ENCODE assay signal across 8 cellular contexts in genomic region chr17:1718362-1719165, GRCh38. TPM values are rescaled to one million over a fixed set of nuclear protein-coding genes. Genes with fewer than 3 reads are reported as not detected.
DNase-seq lines count a peak whose midpoint lies in the region; ATAC-seq, FAIRE-seq and TF ChIP-seq lines count a peak whose summit lies in the region.
"Had no signal": no experiment of that assay in that cellular context is flagged by ENCODE, and none has a peak within 500 bp of the region (broad histone marks: within the 10 kb centered on the region; RNA-seq: fewer than 3 reads in every experiment).

No MANE protein-coding gene starts in this region.

- DNase-seq in A549 (ENCODE audit: low read depth in 1 of 2, low spot score in 1 of 2) (no peak), SK-N-MC (ENCODE audit: low read depth, low spot score) (no peak), mesenchymal stem cell (no peak), HPDE6-E6E7 (ENCODE audit: extremely low spot score) (no peak)
- no peak for DNase-seq in stimulated activated CD4-positive, alpha-beta T cell treated with anti-CD3 and anti-CD28 coated beads, Interleukin-4, amount 100 ng/mL, for 1 hour
- DNase-seq: activated CD4-positive, alpha-beta T cell treated with anti-CD3 and anti-CD28 coated beads for 1 hour; NCI-H1105 had no signal

- H3K36me3 ChIP-seq in SK-N-MC (ENCODE audit: insufficient read depth, low read length): no peaks in the 10 kb centered on the region
- peaks cover 7 to 13% of the 10 kb centered on the region in 2 experiments for H3K36me3 ChIP-seq in mesenchymal stem cell (ENCODE audit: control insufficient read depth in 1 of 2, insufficient read depth in 2 of 2, low read depth in 1 of 2, low read length in 2 of 2)

- H3K4me1 ChIP-seq in A549 (peaks cover 26% of the 10 kb centered on the region), mesenchymal stem cell (ENCODE audit: control insufficient read depth, insufficient read depth, low read depth, low read length) (peaks cover 17% of the 10 kb centered on the region)

- H2BK5ac ChIP-seq in mesenchymal stem cell (ENCODE audit: low read depth, low read length, poor library complexity, severe bottlenecking): no peak overlapping the region

- CTCF ChIA-PET in A549 (lab: Yijun Ruan, JAX): interaction anchor here (0.9 to 23.8 kb wide), 10 partner anchors 13 to 308 kb away, joined by 3 to 591 read pairs (median 4); partner anchors contain the start of gene SERPINF1

- H4K91ac ChIP-seq in mesenchymal stem cell (ENCODE audit: low read length): peak overlapping the region; percentile 96

- H3K4ac ChIP-seq in mesenchymal stem cell (ENCODE audit: low read depth in 1 of 2, low read length in 2 of 2): peak overlapping the region; percentile 10 to 97

- H3K18ac ChIP-seq in mesenchymal stem cell (ENCODE audit: low read depth in 1 of 2, low read length in 2 of 2): peak overlapping the region; percentile 69 to 96

- H3K9ac ChIP-seq in SK-N-MC (ENCODE audit: insufficient read length): no peak overlapping the region
- H3K9ac ChIP-seq in mesenchymal stem cell (ENCODE audit: low read length): peak overlapping the region; percentile 34

- peak overlapping the region; percentile 86 for H2BK120ac ChIP-seq in mesenchymal stem cell (ENCODE audit: low read depth, low read length)

- WGBS in A549 (ENCODE audit: missing lambda C conversion rate): 85% methylated on average over 19 of the region's 19 CpGs
- WGBS in mesenchymal stem cell: 92% methylated on average over 18 of the region's 19 CpGs

- no peak for FAIRE-seq in A549 (lab: Jason Lieb, UNC)

- no peak for TF ChIP-seq CTCF in A549 (IDR thresholded peaks at IDR 0.05)

- ATAC-seq in A549 (no peak), GM18502 (IDR thresholded peaks at IDR 0.05; ENCODE audit: poor library complexity, unreplicated experiment) (no peak)

- H3K23ac ChIP-seq in mesenchymal stem cell (ENCODE audit: low read length in 2 of 2): no peak overlapping the region

- H3K27ac ChIP-seq in A549 (peak overlapping the region; percentile 94 to 100), SK-N-MC (peak overlapping the region; percentile 36; the same call in 1 of the 2 replicates), mesenchymal stem cell (ENCODE audit: low read length, poor library complexity, severe bottlenecking) (peak overlapping the region; percentile 24)

- TF ChIP-seq EP300 in A549 (IDR thresholded peaks at IDR 0.05): no peak

- no peak for TF ChIP-seq RAD21 in A549 (conservative IDR thresholded peaks at IDR 0.05 in 1 of 2, IDR thresholded peaks at IDR 0.05 in 1 of 2)

- H3K9me3 ChIP-seq in A549: no peaks in the 10 kb centered on the region
- H3K9me3 ChIP-seq in SK-N-MC (ENCODE audit: low read depth, low read length): no peaks in the 10 kb centered on the region
- no peaks in the 10 kb centered on the region for H3K9me3 ChIP-seq in mesenchymal stem cell (ENCODE audit: control insufficient read depth, low read length)

- peak overlapping the region; percentile 60 to 100 for H2BK12ac ChIP-seq in mesenchymal stem cell (ENCODE audit: low read length in 2 of 2)

- peak overlapping the region; percentile 76 for H2AK5ac ChIP-seq in mesenchymal stem cell (ENCODE audit: low read length, severe bottlenecking)

- H4K8ac ChIP-seq in mesenchymal stem cell (ENCODE audit: low read length): peak overlapping the region; percentile 87

- peak overlapping the region; percentile 98 for H3K4me2 ChIP-seq in A549
- no peak overlapping the region for H3K4me2 ChIP-seq in mesenchymal stem cell (ENCODE audit: low read length, poor library complexity, severe bottlenecking)

- TF ChIP-seq POLR2A in A549 (IDR thresholded peaks at IDR 0.05; ENCODE audit: low read length): no peak

- H2BK15ac ChIP-seq in mesenchymal stem cell (ENCODE audit: low read depth, poor library complexity, severe bottlenecking): peak overlapping the region; percentile 99

- no peak overlapping the region for H3K14ac ChIP-seq in mesenchymal stem cell (ENCODE audit: low read length in 2 of 2)

- H3K79me1 ChIP-seq in mesenchymal stem cell (replicated peaks; ENCODE audit: low read length, poor library complexity, severe bottlenecking): peaks cover 5% of the 10 kb centered on the region

- POLR2A ChIA-PET in A549 (lab: Yijun Ruan, JAX): no interaction called here

- H2AFZ ChIP-seq in mesenchymal stem cell (ENCODE audit: low read depth, low read length): no peak overlapping the region

- H3K4me3 ChIP-seq in A549: peak overlapping the region; percentile 84
- H3K4me3 ChIP-seq in SK-N-MC: no peak overlapping the region
- H3K4me3 ChIP-seq in mesenchymal stem cell (ENCODE audit: insufficient read depth in 1 of 2, low read depth in 1 of 2, low read length in 2 of 2): no peak overlapping the region

- no peaks in the 10 kb centered on the region for H3K27me3 ChIP-seq in mesenchymal stem cell (ENCODE audit: control insufficient read depth in 1 of 2, insufficient read depth in 1 of 2, low read length in 2 of 2)

TF ChIP-seq in A549, 52 proteins besides CTCF, POLR2A, EP300 and RAD21:
- 0 out of 2 replicates have a peak, but pooled peaks have one; percentile 33 for TF ChIP-seq EHF (CRISPR knock-in tag; IDR thresholded peaks at IDR 0.05)
- TF ChIP-seq CBX8 (IDR thresholded peaks at IDR 0.05): no peak
- TF ChIP-seq ZC3H11A (IDR thresholded peaks at IDR 0.05): no peak
- no peak for TF ChIP-seq MAX (IDR thresholded peaks at IDR 0.05)
- no peak for TF ChIP-seq FOSB (CRISPR knock-in tag; IDR thresholded peaks at IDR 0.05)
- TF ChIP-seq SREBF2 (IDR thresholded peaks at IDR 0.05): no peak
- TF ChIP-seq HOXB13 (CRISPR knock-in tag; IDR thresholded peaks at IDR 0.05; ENCODE audit: low read depth): peak; percentile 27; the same call in 1 of the 2 replicates
- no peak for TF ChIP-seq NFE2L2 (conservative IDR thresholded peaks at IDR 0.05; ENCODE audit: low read length)
- TF ChIP-seq MYC (IDR thresholded peaks at IDR 0.05; ENCODE audit: borderline replicate concordance, low read length): no peak

RNA-seq across cellular contexts. Expression of gene WDR81, which starts 5.9 kb away (rescaled TPM):
- polyA plus RNA-seq in A549 (2011; rRNA removed) (4.6 and 4.9 TPM in 2 replicates), A549 (2017; fragmentation: RNase III; extraction: RNeasy Plus Mini Kit Qiagen cat#74134 plus additional on column Dnase treatment) (22.6 to 26.8 TPM (median 25.5 TPM) in 3 replicates)
- 14.4 and 20.1 TPM in 2 replicates for polyA plus RNA-seq in A549 (2012; cell fraction: cytosol; rRNA removed)
- polyA plus RNA-seq in A549 (2012; cell fraction: nucleus; rRNA removed): 71.8 and 82.1 TPM in 2 replicates
- polyA minus RNA-seq in A549 (2011; rRNA and poly(A)+ RNA removed): 8.8 and 11.0 TPM in 2 replicates
- 15.3 TPM for polyA plus RNA-seq in mesenchymal stem cell (2013, experiment 1 of 2)
- polyA plus RNA-seq in mesenchymal stem cell (2013, experiment 2 of 2): 15.6 TPM

RNA-seq across cellular contexts. Expression of gene TLCD2, which starts 8.4 kb away (rescaled TPM):
- polyA plus RNA-seq in A549 (2011; rRNA removed) (3.4 and 4.5 TPM in 2 replicates), A549 (2017; fragmentation: RNase III; extraction: RNeasy Plus Mini Kit Qiagen cat#74134 plus additional on column Dnase treatment) (3.1 to 3.8 TPM (median 3.5 TPM) in 3 replicates)
- polyA plus RNA-seq in A549 (2012; cell fraction: cytosol; rRNA removed): 0.70 and 0.96 TPM in 2 replicates
- 0.71 and 0.89 TPM in 2 replicates for polyA plus RNA-seq in A549 (2012; cell fraction: nucleus; rRNA removed)
- 3.7 and 4.3 TPM in 2 replicates for polyA minus RNA-seq in A549 (2011; rRNA and poly(A)+ RNA removed)
- polyA plus RNA-seq in mesenchymal stem cell (2013, experiment 1 of 2): 5.7 TPM
- polyA plus RNA-seq in mesenchymal stem cell (2013, experiment 2 of 2): 5.4 TPM

RNA-seq across cellular contexts. Expression of gene SERPINF2, which starts 24.1 kb away (rescaled TPM):
- 2.1 and 2.7 TPM in 2 replicates for polyA plus RNA-seq in A549 (2011; rRNA removed)
- polyA plus RNA-seq in A549 (2012; cell fraction: cytosol; rRNA removed): 2.8 and 3.6 TPM in 2 replicates
- 3.9 and 4.4 TPM in 2 replicates for polyA plus RNA-seq in A549 (2012; cell fraction: nucleus; rRNA removed)
- 2.4 to 2.9 TPM (median 2.7 TPM) in 3 replicates for polyA plus RNA-seq in A549 (2017; fragmentation: RNase III; extraction: RNeasy Plus Mini Kit Qiagen cat#74134 plus additional on column Dnase treatment)
- 1.9 and 2.3 TPM in 2 replicates for polyA minus RNA-seq in A549 (2011; rRNA and poly(A)+ RNA removed)
- 0.03 TPM for polyA plus RNA-seq in mesenchymal stem cell (2013, experiment 1 of 2)
- polyA plus RNA-seq in mesenchymal stem cell (2013, experiment 2 of 2): 0.01 TPM

RNA-seq across cellular contexts. Expression of gene PRPF8, which starts 33.9 kb away (rescaled TPM):
- polyA plus RNA-seq in A549 (2011; rRNA removed): 263 and 374 TPM in 2 replicates
- 225 and 261 TPM in 2 replicates for polyA plus RNA-seq in A549 (2012; cell fraction: cytosol; rRNA removed)
- 743 and 891 TPM in 2 replicates for polyA plus RNA-seq in A549 (2012; cell fraction: nucleus; rRNA removed)
- 228 to 250 TPM (median 234 TPM) in 3 replicates for polyA plus RNA-seq in A549 (2017; fragmentation: RNase III; extraction: RNeasy Plus Mini Kit Qiagen cat#74134 plus additional on column Dnase treatment)
- polyA minus RNA-seq in A549 (2011; rRNA and poly(A)+ RNA removed): 1,065 and 1,094 TPM in 2 replicates
- polyA plus RNA-seq in mesenchymal stem cell (2013, experiment 1 of 2): 89.1 TPM
- 80.8 TPM for polyA plus RNA-seq in mesenchymal stem cell (2013, experiment 2 of 2)

RNA-seq across cellular contexts. Expression of gene SERPINF1, which starts 43.3 kb away (rescaled TPM):
- polyA plus RNA-seq in A549 (2011; rRNA removed): 11.5 and 13.7 TPM in 2 replicates
- 4.7 and 7.2 TPM in 2 replicates for polyA plus RNA-seq in A549 (2012; cell fraction: cytosol; rRNA removed)
- 8.7 and 12.9 TPM in 2 replicates for polyA plus RNA-seq in A549 (2012; cell fraction: nucleus; rRNA removed)
- 2.3 to 3.4 TPM (median 3.0 TPM) in 3 replicates for polyA plus RNA-seq in A549 (2017; fragmentation: RNase III; extraction: RNeasy Plus Mini Kit Qiagen cat#74134 plus additional on column Dnase treatment)
- 8.2 and 8.7 TPM in 2 replicates for polyA minus RNA-seq in A549 (2011; rRNA and poly(A)+ RNA removed)
- 83.0 TPM for polyA plus RNA-seq in mesenchymal stem cell (2013, experiment 1 of 2)
- polyA plus RNA-seq in mesenchymal stem cell (2013, experiment 2 of 2): 81.2 TPM

Comparison
In these comparisons a context has a peak if more than half of its experiments do, and no peak if none do; other contexts are left out.
1. H3K27ac ChIP-seq: peak in every context shown above with its lines; median percentile 97 in A549; 36 in SK-N-MC; 24 in mesenchymal stem cell.